Comparison of ENCODE assay signal across 8 cellular contexts in genomic region chr10:49539320-49539885, GRCh38. TPM values are rescaled to one million over a fixed set of nuclear protein-coding genes. Genes with fewer than 3 reads are reported as not detected.
DNase-seq lines count a peak whose midpoint lies in the region; ATAC-seq and TF ChIP-seq lines count a peak whose summit lies in the region.

No MANE protein-coding gene starts in this region.

- DNase-seq in GDM1 (lab: John Stamatoyannopoulos, UW) (peak; percentile 36), LNCaP clone FGC (ENCODE audit: low read depth) (peak; percentile 44), WTC11 (ENCODE audit: low spot score) (peak; percentile 15), mesenchymal stem cell (no peak)

- ATAC-seq in GM21825 (IDR thresholded peaks at IDR 0.05; ENCODE audit: unreplicated experiment) (peak; percentile 8), WTC11 (peak; percentile 3; the same call in 1 of the 2 replicates), HG02623 (IDR thresholded peaks at IDR 0.05; ENCODE audit: unreplicated experiment) (no peak)

- peak overlapping the region; percentile 59 for H3K4me3 ChIP-seq in LNCaP clone FGC (ENCODE audit: low read depth, low read length)
- peak overlapping the region; percentile 63 for H3K4me3 ChIP-seq in endocrine pancreas (ENCODE audit: control insufficient read depth, insufficient read depth, low read length)
- H3K4me3 ChIP-seq in mesenchymal stem cell (ENCODE audit: insufficient read depth in 1 of 2, low read depth in 1 of 2, low read length in 2 of 2), result peak overlapping the region; percentile 52 to 86
- H3K4me3 ChIP-seq in subcutaneous abdominal adipose tissue (ENCODE audit: low read depth in 1 of 5, low read length in 5 of 5), result peak overlapping the region; percentile 86 to 94 (median 91)

- 0 out of 2 replicates have a peak overlapping the region, but pooled peaks have one; percentile 81 for H3K27ac Mint-ChIP-seq in WTC11

- CTCF ChIA-PET in WTC11 (lab: Charles Lee), result interaction anchor here (1.1 to 2.5 kb wide), 7 partner anchors 9 to 883 kb away, joined by 3 to 13 read pairs (median 5); no protein-coding TSS in a partner anchor

- no peak overlapping the region for H2BK15ac ChIP-seq in mesenchymal stem cell (ENCODE audit: low read depth, poor library complexity, severe bottlenecking)

- H3K9ac ChIP-seq in endocrine pancreas (ENCODE audit: control insufficient read depth, insufficient read depth, low read length), result peak overlapping the region; percentile 73
- H3K9ac ChIP-seq in mesenchymal stem cell (ENCODE audit: low read length), result peak overlapping the region; percentile 98
- peak overlapping the region; percentile 11 to 93 (median 87) for H3K9ac ChIP-seq in subcutaneous abdominal adipose tissue (ENCODE audit: low read length in 5 of 5)

- H3K4me1 Mint-ChIP-seq in WTC11, result peaks cover 38% of the 10 kb centered on the region

- H2AK5ac ChIP-seq in mesenchymal stem cell (ENCODE audit: low read length, severe bottlenecking), result no peak overlapping the region

- H3K27ac ChIP-seq in mesenchymal stem cell (ENCODE audit: low read length, poor library complexity, severe bottlenecking) (peak overlapping the region; percentile 2), subcutaneous abdominal adipose tissue (ENCODE audit: low read depth, low read length) (peak overlapping the region; percentile 60)

- H2BK120ac ChIP-seq in mesenchymal stem cell (ENCODE audit: low read depth, low read length), result no peak overlapping the region

- WGBS in mesenchymal stem cell, result under 1% methylated on average over 24 of the region's 26 CpGs

- POLR2A ChIA-PET in WTC11 (lab: Charles Lee), result interaction anchor here (1.5 kb wide), 1 partner anchor 11 kb away, joined by 4 read pairs; no protein-coding TSS in a partner anchor

- no peak overlapping the region for H2BK5ac ChIP-seq in mesenchymal stem cell (ENCODE audit: low read depth, low read length, poor library complexity, severe bottlenecking)

- H3K9me3 ChIP-seq in endocrine pancreas (ENCODE audit: control insufficient read depth, low read length), result no peaks in the 10 kb centered on the region
- H3K9me3 ChIP-seq in mesenchymal stem cell (ENCODE audit: control insufficient read depth, low read length), result no peaks in the 10 kb centered on the region
- H3K9me3 ChIP-seq in subcutaneous abdominal adipose tissue (ENCODE audit: control insufficient read depth in 5 of 5, low read length in 5 of 5), result no peaks in the 10 kb centered on the region

- TF ChIP-seq CTCF in LNCaP clone FGC (IDR thresholded peaks at IDR 0.05; ENCODE audit: control insufficient read depth, extremely low read depth, insufficient read depth), result no peak
- no peak for TF ChIP-seq CTCF in WTC11 (IDR thresholded peaks at IDR 0.05)

- H2BK12ac ChIP-seq in mesenchymal stem cell (ENCODE audit: low read length in 2 of 2), result peak overlapping the region in 1 of 2 experiments; percentile 33

- no peak overlapping the region for H4K91ac ChIP-seq in mesenchymal stem cell (ENCODE audit: low read length)

- H3K27me3 ChIP-seq in endocrine pancreas (ENCODE audit: control insufficient read depth, insufficient read depth, low read length), result no peaks in the 10 kb centered on the region
- no peaks in the 10 kb centered on the region for H3K27me3 ChIP-seq in mesenchymal stem cell (ENCODE audit: control insufficient read depth in 1 of 2, insufficient read depth in 1 of 2, low read length in 2 of 2)
- no peaks in the 10 kb centered on the region for H3K27me3 ChIP-seq in subcutaneous abdominal adipose tissue (ENCODE audit: control insufficient read depth in 5 of 5, insufficient read depth in 4 of 5, low read length in 5 of 5)

- H3K4me1 ChIP-seq in endocrine pancreas (ENCODE audit: control insufficient read depth, insufficient read depth, low read length), result no peaks in the 10 kb centered on the region
- H3K4me1 ChIP-seq in mesenchymal stem cell (ENCODE audit: control insufficient read depth, insufficient read depth, low read depth, low read length), result peaks cover 13% of the 10 kb centered on the region
- peaks cover 15 to 33% (median 21%) of the 10 kb centered on the region in 5 donors for H3K4me1 ChIP-seq in subcutaneous abdominal adipose tissue (ENCODE audit: control insufficient read depth in 5 of 5, insufficient read depth in 5 of 5, low read length in 5 of 5)

- H3K36me3 ChIP-seq in endocrine pancreas (ENCODE audit: control insufficient read depth, insufficient read depth, low read length) (no peaks in the 10 kb centered on the region), mesenchymal stem cell (ENCODE audit: control insufficient read depth in 1 of 2, insufficient read depth in 2 of 2, low read depth in 1 of 2, low read length in 2 of 2) (peaks cover 0 to 7% of the 10 kb centered on the region in 2 experiments), subcutaneous abdominal adipose tissue (ENCODE audit: control insufficient read depth in 5 of 5, insufficient read depth in 5 of 5, low read length in 5 of 5) (no peaks in the 10 kb centered on the region)

- peak overlapping the region; percentile 74 for H2AFZ ChIP-seq in mesenchymal stem cell (ENCODE audit: low read depth, low read length)

- H3K36me3 Mint-ChIP-seq in WTC11, result peaks cover 16% of the 10 kb centered on the region

- peak overlapping the region; percentile 55 for H3K4me2 ChIP-seq in mesenchymal stem cell (ENCODE audit: low read length, poor library complexity, severe bottlenecking)

- peaks cover 23% of the 10 kb centered on the region for H3K79me1 ChIP-seq in mesenchymal stem cell (replicated peaks; ENCODE audit: low read length, poor library complexity, severe bottlenecking)

- peak overlapping the region; percentile 25 to 71 for H3K18ac ChIP-seq in mesenchymal stem cell (ENCODE audit: low read depth in 1 of 2, low read length in 2 of 2)

- peaks cover 29% of the 10 kb centered on the region for H3K9me3 Mint-ChIP-seq in WTC11

- H3K14ac ChIP-seq in mesenchymal stem cell (ENCODE audit: low read length in 2 of 2), result no peak overlapping the region

- no peak overlapping the region for H3K4ac ChIP-seq in mesenchymal stem cell (ENCODE audit: low read depth in 1 of 2, low read length in 2 of 2)

- peak overlapping the region; percentile 72 for H4K8ac ChIP-seq in mesenchymal stem cell (ENCODE audit: low read length)

- H3K27me3 Mint-ChIP-seq in WTC11 (ENCODE audit: low read depth), result peaks cover 36% of the 10 kb centered on the region

- no peak overlapping the region for H3K23ac ChIP-seq in mesenchymal stem cell (ENCODE audit: low read length in 2 of 2)

- H3K4me3 Mint-ChIP-seq in WTC11, result peak overlapping the region; percentile 86

TF ChIP-seq in WTC11, 78 proteins besides CTCF, POLR2A, EP300 and RAD21 (continues in another document):
- TF ChIP-seq, protein P1, sequence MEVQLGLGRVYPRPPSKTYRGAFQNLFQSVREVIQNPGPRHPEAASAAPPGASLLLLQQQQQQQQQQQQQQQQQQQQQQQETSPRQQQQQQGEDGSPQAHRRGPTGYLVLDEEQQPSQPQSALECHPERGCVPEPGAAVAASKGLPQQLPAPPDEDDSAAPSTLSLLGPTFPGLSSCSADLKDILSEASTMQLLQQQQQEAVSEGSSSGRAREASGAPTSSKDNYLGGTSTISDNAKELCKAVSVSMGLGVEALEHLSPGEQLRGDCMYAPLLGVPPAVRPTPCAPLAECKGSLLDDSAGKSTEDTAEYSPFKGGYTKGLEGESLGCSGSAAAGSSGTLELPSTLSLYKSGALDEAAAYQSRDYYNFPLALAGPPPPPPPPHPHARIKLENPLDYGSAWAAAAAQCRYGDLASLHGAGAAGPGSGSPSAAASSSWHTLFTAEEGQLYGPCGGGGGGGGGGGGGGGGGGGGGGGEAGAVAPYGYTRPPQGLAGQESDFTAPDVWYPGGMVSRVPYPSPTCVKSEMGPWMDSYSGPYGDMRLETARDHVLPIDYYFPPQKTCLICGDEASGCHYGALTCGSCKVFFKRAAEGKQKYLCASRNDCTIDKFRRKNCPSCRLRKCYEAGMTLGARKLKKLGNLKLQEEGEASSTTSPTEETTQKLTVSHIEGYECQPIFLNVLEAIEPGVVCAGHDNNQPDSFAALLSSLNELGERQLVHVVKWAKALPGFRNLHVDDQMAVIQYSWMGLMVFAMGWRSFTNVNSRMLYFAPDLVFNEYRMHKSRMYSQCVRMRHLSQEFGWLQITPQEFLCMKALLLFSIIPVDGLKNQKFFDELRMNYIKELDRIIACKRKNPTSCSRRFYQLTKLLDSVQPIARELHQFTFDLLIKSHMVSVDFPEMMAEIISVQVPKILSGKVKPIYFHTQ (CRISPR knock-in tag; IDR thresholded peaks at IDR 0.05), result no peak
- TF ChIP-seq IRF2 (CRISPR knock-in tag; IDR thresholded peaks at IDR 0.05; ENCODE audit: borderline replicate concordance, low read depth) (no peak), ZNF232 (CRISPR knock-in tag; IDR thresholded peaks at IDR 0.05) (no peak; the same call in 1 of the 2 replicates), SMAD3 (CRISPR knock-in tag; IDR thresholded peaks at IDR 0.05; ENCODE audit: borderline replicate concordance) (no peak; the same call in 1 of the 2 replicates), TEAD1 (CRISPR knock-in tag; IDR thresholded peaks at IDR 0.05) (no peak), JUN (CRISPR knock-in tag; IDR thresholded peaks at IDR 0.05) (no peak), IRF1 (CRISPR knock-in tag; IDR thresholded peaks at IDR 0.05) (0 out of 2 replicates have a peak, but pooled peaks have one; percentile 19)
- TF ChIP-seq, protein P2, sequence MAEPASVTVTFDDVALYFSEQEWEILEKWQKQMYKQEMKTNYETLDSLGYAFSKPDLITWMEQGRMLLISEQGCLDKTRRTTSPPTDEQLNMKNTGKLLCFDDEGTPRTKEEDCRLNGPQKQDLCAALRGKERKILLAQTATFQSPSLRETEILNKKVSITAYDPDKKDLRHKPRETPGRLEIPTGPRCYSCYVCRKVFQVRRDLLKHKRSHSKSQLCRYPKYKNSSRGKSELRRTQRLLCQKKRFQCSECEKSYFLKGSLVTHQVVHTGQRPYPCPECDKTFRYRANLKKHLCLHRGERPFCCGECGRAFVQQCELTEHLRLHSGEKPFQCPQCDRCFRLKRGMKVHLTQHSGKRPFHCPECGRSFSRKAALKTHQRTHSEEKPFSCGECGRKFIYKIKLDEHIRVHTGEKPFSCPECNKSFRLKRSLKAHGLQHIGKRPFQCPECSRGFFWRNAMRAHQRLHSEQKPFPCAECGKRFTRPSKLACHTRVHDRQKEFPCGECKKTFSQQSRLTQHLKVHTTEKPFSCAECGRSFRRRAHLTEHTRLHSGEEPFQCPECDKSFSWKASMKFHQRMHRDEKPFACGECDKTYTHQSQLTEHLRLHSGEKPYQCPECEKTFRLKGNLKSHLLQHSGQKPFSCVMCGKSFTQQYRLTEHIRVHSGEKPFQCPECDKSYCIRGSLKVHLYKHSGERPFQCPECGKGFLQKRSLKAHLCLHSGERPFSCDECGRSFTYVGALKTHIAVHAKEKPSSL (CRISPR knock-in tag; conservative IDR thresholded peaks at IDR 0.05), result no peak

RNA-seq across cellular contexts. Expression of gene ERCC6, which starts 0.5 kb away (rescaled TPM):
- 10.9 to 14.5 TPM (median 14.3 TPM) in 3 replicates for total RNA-seq in WTC11 (2021)
- polyA plus RNA-seq in mesenchymal stem cell (2013, experiment 1 of 2), result 3.9 TPM
- 4.5 TPM for polyA plus RNA-seq in mesenchymal stem cell (2013, experiment 2 of 2)
